Comparison of ENCODE assay signal across 1 cellular context in the genomic region with DNA sequence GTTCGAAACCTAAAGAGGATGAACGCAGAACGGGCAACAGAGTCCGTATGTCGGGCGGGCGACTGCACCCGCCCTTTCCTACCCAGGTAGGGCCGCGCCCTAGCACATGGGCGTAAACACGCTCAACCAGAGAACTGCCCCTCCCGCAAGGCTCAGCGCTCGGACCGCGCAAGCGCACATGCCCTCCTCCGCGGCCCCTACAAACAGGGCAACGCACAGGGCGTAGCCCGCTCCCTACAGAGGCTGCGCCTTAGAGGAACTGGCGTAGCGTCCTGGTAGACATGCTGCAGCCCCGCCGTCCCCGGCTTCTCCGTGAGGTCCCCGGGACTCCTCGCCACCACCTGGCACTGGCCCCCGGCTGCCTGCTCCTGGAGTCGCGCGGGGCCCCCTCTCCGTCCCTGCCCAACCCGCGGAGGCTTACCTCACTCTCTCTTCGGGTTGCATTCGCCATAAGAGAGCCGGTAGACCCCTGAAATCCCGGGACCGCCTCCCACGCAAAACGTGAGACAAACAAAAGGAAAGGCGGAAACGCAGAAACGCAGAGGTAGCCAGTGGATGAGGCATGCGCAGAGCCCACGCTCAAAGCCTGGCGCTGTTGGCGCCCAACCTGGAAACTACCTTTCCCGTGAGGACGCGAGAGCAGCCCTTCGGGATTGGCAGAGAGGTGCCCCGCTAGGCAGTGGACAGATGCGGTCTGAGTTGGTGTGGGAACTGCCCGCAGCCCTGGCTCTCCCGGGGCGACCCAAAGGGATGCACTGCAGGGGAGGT.
TF ChIP-seq lines count a peak whose summit lies in the region.

A gene (minus strand): TSS at position 518 of the 768 bp plus-strand sequence. CDS start 1,642 bp downstream, outside the sequence.

TF ChIP-seq in HepG2, 621 proteins besides CTCF, POLR2A, EP300 and RAD21 (continued from another document and continues in another):
- TF ChIP-seq, protein P1, sequence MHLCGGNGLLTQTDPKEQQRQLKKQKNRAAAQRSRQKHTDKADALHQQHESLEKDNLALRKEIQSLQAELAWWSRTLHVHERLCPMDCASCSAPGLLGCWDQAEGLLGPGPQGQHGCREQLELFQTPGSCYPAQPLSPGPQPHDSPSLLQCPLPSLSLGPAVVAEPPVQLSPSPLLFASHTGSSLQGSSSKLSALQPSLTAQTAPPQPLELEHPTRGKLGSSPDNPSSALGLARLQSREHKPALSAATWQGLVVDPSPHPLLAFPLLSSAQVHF (CRISPR knock-in tag; IDR thresholded peaks at IDR 0.05), result no peak
- TF ChIP-seq, protein P2, sequence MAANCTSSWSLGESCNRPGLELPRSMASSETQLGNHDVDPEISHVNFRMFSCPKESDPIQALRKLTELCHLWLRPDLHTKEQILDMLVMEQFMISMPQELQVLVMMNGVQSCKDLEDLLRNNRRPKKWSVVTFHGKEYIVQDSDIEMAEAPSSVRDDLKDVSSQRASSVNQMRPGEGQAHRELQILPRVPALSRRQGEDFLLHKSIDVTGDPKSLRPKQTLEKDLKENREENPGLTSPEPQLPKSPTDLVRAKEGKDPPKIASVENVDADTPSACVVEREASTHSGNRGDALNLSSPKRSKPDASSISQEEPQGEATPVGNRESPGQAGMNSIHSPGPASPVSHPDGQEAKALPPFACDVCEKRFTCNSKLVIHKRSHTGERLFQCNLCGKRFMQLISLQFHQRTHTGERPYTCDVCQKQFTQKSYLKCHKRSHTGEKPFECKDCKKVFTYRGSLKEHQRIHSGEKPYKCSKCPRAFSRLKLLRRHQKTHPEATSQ (CRISPR knock-in tag; IDR thresholded peaks at IDR 0.05; ENCODE audit: borderline replicate concordance), result 0 out of 2 replicates have a peak, but pooled peaks have one; percentile 33
- TF ChIP-seq HNRNPLL (IDR thresholded peaks at IDR 0.05; ENCODE audit: low read depth, low read length, poor library complexity, severe bottlenecking) (peak; percentile 100), ZNF883 (CRISPR knock-in tag; IDR thresholded peaks at IDR 0.05; ENCODE audit: not compliant biosample characterization) (peak; percentile 48), IRX3 (CRISPR knock-in tag; IDR thresholded peaks at IDR 0.05; ENCODE audit: borderline replicate concordance, low read depth) (peak; percentile 75; the same call in 1 of the 2 replicates), SIX4 (CRISPR knock-in tag; IDR thresholded peaks at IDR 0.05) (peak; percentile 20; the same call in 1 of the 2 replicates), FOXA3 (CRISPR knock-in tag; IDR thresholded peaks at IDR 0.05) (peak; percentile 69), FOXK2 (IDR thresholded peaks at IDR 0.05) (peak; percentile 73; the same call in 1 of the 2 replicates), ARNTL (CRISPR knock-in tag; IDR thresholded peaks at IDR 0.05) (peak; percentile 69), KLF15 (CRISPR knock-in tag; IDR thresholded peaks at IDR 0.05; ENCODE audit: borderline replicate concordance) (no peak; the same call in 1 of the 2 replicates), NR2F6 (IDR thresholded peaks at IDR 0.05) (no peak), NR2F6 (CRISPR knock-in tag; IDR thresholded peaks at IDR 0.05) (no peak; the same call in 1 of the 2 replicates), ZNF619 (CRISPR knock-in tag; IDR thresholded peaks at IDR 0.05) (peak; percentile 76), SOX5 (CRISPR knock-in tag; IDR thresholded peaks at IDR 0.05; ENCODE audit: borderline replicate concordance) (peak; percentile 29; the same call in 1 of the 2 replicates), CENPT (CRISPR knock-in tag; IDR thresholded peaks at IDR 0.05; ENCODE audit: low read depth) (no peak), ZNF839 (CRISPR knock-in tag; IDR thresholded peaks at IDR 0.05; ENCODE audit: borderline replicate concordance) (0 out of 2 replicates have a peak, but pooled peaks have one; percentile 44), ARNT2 (CRISPR knock-in tag; IDR thresholded peaks at IDR 0.05; ENCODE audit: low read depth) (peak; percentile 16; the same call in 1 of the 2 replicates), MAZ (IDR thresholded peaks at IDR 0.05; ENCODE audit: borderline replicate concordance, low read depth, low read length) (peak; percentile 28; the same call in 1 of the 2 replicates), MAZ (CRISPR knock-in tag; IDR thresholded peaks at IDR 0.05; ENCODE audit: low read depth) (peak; percentile 84), YEATS4 (CRISPR knock-in tag; IDR thresholded peaks at IDR 0.05; ENCODE audit: borderline replicate concordance) (peak; percentile 96), GABPB1 (CRISPR knock-in tag; IDR thresholded peaks at IDR 0.05) (peak; percentile 86), ZNF607 (CRISPR knock-in tag; IDR thresholded peaks at IDR 0.05; ENCODE audit: borderline replicate concordance) (peak; percentile 79), RXRB (CRISPR knock-in tag; IDR thresholded peaks at IDR 0.05; ENCODE audit: borderline replicate concordance) (peak; percentile 11; the same call in 1 of the 2 replicates), MYC (CRISPR knock-in tag; IDR thresholded peaks at IDR 0.05; ENCODE audit: borderline replicate concordance) (peak; percentile 98), KDM3A (CRISPR knock-in tag; IDR thresholded peaks at IDR 0.05; ENCODE audit: low read depth) (no peak), CCAR2 (optimal IDR thresholded peaks at IDR 0.05; ENCODE audit: low read depth, low read length) (no peak), SALL2 (CRISPR knock-in tag; IDR thresholded peaks at IDR 0.05) (peak; percentile 86), SMARCC2 (IDR thresholded peaks at IDR 0.05) (no peak), RBFOX2 (IDR thresholded peaks at IDR 0.05; ENCODE audit: low read depth, low read length) (peak; percentile 98), STAG1 (CRISPR knock-in tag; IDR thresholded peaks at IDR 0.05) (peak; percentile 2; the same call in 1 of the 2 replicates), NAIF1 (CRISPR knock-in tag; IDR thresholded peaks at IDR 0.05; ENCODE audit: borderline replicate concordance) (peak; percentile 100), ZNF564 (CRISPR knock-in tag; IDR thresholded peaks at IDR 0.05) (0 out of 2 replicates have a peak, but pooled peaks have one; percentile 62), ELF3 (CRISPR knock-in tag; IDR thresholded peaks at IDR 0.05) (peak; percentile 88), KDM1A (CRISPR knock-in tag; IDR thresholded peaks at IDR 0.05) (0 out of 2 replicates have a peak, but pooled peaks have one; percentile 22)
- TF ChIP-seq, protein P3, sequence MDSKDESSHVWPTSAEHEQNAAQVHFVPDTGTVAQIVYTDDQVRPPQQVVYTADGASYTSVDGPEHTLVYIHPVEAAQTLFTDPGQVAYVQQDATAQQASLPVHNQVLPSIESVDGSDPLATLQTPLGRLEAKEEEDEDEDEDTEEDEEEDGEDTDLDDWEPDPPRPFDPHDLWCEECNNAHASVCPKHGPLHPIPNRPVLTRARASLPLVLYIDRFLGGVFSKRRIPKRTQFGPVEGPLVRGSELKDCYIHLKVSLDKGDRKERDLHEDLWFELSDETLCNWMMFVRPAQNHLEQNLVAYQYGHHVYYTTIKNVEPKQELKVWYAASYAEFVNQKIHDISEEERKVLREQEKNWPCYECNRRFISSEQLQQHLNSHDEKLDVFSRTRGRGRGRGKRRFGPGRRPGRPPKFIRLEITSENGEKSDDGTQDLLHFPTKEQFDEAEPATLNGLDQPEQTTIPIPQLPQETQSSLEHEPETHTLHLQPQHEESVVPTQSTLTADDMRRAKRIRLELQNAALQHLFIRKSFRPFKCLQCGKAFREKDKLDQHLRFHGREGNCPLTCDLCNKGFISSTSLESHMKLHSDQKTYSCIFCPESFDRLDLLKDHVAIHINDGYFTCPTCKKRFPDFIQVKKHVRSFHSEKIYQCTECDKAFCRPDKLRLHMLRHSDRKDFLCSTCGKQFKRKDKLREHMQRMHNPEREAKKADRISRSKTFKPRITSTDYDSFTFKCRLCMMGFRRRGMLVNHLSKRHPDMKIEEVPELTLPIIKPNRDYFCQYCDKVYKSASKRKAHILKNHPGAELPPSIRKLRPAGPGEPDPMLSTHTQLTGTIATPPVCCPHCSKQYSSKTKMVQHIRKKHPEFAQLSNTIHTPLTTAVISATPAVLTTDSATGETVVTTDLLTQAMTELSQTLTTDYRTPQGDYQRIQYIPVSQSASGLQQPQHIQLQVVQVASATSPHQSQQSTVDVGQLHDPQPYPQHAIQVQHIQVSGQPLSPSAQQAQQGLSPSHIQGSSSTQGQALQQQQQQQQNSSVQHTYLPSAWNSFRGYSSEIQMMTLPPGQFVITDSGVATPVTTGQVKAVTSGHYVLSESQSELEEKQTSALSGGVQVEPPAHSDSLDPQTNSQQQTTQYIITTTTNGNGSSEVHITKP (CRISPR knock-in tag; IDR thresholded peaks at IDR 0.05; ENCODE audit: low read depth), result peak; percentile 73
- TF ChIP-seq, protein P4, sequence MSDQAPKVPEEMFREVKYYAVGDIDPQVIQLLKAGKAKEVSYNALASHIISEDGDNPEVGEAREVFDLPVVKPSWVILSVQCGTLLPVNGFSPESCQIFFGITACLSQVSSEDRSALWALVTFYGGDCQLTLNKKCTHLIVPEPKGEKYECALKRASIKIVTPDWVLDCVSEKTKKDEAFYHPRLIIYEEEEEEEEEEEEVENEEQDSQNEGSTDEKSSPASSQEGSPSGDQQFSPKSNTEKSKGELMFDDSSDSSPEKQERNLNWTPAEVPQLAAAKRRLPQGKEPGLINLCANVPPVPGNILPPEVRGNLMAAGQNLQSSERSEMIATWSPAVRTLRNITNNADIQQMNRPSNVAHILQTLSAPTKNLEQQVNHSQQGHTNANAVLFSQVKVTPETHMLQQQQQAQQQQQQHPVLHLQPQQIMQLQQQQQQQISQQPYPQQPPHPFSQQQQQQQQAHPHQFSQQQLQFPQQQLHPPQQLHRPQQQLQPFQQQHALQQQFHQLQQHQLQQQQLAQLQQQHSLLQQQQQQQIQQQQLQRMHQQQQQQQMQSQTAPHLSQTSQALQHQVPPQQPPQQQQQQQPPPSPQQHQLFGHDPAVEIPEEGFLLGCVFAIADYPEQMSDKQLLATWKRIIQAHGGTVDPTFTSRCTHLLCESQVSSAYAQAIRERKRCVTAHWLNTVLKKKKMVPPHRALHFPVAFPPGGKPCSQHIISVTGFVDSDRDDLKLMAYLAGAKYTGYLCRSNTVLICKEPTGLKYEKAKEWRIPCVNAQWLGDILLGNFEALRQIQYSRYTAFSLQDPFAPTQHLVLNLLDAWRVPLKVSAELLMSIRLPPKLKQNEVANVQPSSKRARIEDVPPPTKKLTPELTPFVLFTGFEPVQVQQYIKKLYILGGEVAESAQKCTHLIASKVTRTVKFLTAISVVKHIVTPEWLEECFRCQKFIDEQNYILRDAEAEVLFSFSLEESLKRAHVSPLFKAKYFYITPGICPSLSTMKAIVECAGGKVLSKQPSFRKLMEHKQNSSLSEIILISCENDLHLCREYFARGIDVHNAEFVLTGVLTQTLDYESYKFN (CRISPR knock-in tag; conservative IDR thresholded peaks at IDR 0.05), result peak; percentile 56
- TF ChIP-seq, protein P5, sequence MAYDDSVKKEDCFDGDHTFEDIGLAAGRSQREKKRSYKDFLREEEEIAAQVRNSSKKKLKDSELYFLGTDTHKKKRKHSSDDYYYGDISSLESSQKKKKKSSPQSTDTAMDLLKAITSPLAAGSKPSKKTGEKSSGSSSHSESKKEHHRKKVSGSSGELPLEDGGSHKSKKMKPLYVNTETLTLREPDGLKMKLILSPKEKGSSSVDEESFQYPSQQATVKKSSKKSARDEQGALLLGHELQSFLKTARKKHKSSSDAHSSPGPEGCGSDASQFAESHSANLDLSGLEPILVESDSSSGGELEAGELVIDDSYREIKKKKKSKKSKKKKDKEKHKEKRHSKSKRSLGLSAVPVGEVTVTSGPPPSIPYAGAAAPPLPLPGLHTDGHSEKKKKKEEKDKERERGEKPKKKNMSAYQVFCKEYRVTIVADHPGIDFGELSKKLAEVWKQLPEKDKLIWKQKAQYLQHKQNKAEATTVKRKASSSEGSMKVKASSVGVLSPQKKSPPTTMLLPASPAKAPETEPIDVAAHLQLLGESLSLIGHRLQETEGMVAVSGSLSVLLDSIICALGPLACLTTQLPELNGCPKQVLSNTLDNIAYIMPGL (CRISPR knock-in tag; IDR thresholded peaks at IDR 0.05; ENCODE audit: borderline replicate concordance in 1 of 2, low read depth in 1 of 2), result peak in 1 of 2 experiments; percentile 67; a peak in 1 of 4 replicates
- TF ChIP-seq, protein P6, sequence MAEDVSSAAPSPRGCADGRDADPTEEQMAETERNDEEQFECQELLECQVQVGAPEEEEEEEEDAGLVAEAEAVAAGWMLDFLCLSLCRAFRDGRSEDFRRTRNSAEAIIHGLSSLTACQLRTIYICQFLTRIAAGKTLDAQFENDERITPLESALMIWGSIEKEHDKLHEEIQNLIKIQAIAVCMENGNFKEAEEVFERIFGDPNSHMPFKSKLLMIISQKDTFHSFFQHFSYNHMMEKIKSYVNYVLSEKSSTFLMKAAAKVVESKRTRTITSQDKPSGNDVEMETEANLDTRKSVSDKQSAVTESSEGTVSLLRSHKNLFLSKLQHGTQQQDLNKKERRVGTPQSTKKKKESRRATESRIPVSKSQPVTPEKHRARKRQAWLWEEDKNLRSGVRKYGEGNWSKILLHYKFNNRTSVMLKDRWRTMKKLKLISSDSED (CRISPR knock-in tag; IDR thresholded peaks at IDR 0.05), result peak; percentile 51; the same call in 1 of the 2 replicates
- TF ChIP-seq, protein P7, sequence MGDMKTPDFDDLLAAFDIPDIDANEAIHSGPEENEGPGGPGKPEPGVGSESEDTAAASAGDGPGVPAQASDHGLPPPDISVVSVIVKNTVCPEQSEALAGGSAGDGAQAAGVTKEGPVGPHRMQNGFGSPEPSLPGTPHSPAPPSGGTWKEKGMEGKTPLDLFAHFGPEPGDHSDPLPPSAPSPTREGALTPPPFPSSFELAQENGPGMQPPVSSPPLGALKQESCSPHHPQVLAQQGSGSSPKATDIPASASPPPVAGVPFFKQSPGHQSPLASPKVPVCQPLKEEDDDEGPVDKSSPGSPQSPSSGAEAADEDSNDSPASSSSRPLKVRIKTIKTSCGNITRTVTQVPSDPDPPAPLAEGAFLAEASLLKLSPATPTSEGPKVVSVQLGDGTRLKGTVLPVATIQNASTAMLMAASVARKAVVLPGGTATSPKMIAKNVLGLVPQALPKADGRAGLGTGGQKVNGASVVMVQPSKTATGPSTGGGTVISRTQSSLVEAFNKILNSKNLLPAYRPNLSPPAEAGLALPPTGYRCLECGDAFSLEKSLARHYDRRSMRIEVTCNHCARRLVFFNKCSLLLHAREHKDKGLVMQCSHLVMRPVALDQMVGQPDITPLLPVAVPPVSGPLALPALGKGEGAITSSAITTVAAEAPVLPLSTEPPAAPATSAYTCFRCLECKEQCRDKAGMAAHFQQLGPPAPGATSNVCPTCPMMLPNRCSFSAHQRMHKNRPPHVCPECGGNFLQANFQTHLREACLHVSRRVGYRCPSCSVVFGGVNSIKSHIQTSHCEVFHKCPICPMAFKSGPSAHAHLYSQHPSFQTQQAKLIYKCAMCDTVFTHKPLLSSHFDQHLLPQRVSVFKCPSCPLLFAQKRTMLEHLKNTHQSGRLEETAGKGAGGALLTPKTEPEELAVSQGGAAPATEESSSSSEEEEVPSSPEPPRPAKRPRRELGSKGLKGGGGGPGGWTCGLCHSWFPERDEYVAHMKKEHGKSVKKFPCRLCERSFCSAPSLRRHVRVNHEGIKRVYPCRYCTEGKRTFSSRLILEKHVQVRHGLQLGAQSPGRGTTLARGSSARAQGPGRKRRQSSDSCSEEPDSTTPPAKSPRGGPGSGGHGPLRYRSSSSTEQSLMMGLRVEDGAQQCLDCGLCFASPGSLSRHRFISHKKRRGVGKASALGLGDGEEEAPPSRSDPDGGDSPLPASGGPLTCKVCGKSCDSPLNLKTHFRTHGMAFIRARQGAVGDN (CRISPR knock-in tag; IDR thresholded peaks at IDR 0.05), result peak; percentile 96
